In genomic region chr7:13604178-13604577, GRCh38 we compare ENCODE assay signal across 16 cellular contexts.
DNase-seq lines count a peak whose midpoint lies in the region; ATAC-seq, FAIRE-seq and TF ChIP-seq lines count a peak whose summit lies in the region.
"Had no signal": no experiment of that assay in that cellular context is flagged by ENCODE, and none has a peak within 500 bp of the region (broad histone marks: within the 10 kb centered on the region; RNA-seq: fewer than 3 reads in every experiment).

No MANE protein-coding gene starts in this region.

- intact Hi-C loops in Calu3 (cut with micrococcal nuclease; ENCODE audit: unreplicated experiment): no loop called here
- intact Hi-C loops in spleen (cut with DNase I; ENCODE audit: low total_unique reads): no loop called here
- intact Hi-C loops in activated T-helper 2 cell treated with anti-CD3 and anti-CD28 coated beads, Interferon-gamma antibody, Interleukin-2, Interleukin-4, amounts not matched to agents 10 μg/mL and 5 μg/mL and 100 μg/mL, durations not matched to agents 14 hours and 24 hours and 36 hours (cut with micrococcal nuclease): no loop called here

- H3K4me3 Mint-ChIP-seq in Calu3 (ENCODE audit: low read depth, unreplicated experiment): no peak overlapping the region
- no peak overlapping the region for H3K4me3 Mint-ChIP-seq in activated T-helper 2 cell treated with anti-CD3 and anti-CD28 coated beads, Interferon-gamma antibody, Interleukin-2, Interleukin-4, amounts not matched to agents 10 μg/mL and 5 μg/mL and 100 μg/mL, durations not matched to agents 14 hours and 24 hours and 36 hours (ENCODE audit: low read depth)
- H3K4me3 Mint-ChIP-seq: CD8-positive, alpha-beta memory T cell had no signal

- H3K36me3 Mint-ChIP-seq in Calu3 (ENCODE audit: insufficient read depth, unreplicated experiment): no peaks in the 10 kb centered on the region
- no peaks in the 10 kb centered on the region for H3K36me3 Mint-ChIP-seq in activated T-helper 2 cell treated with anti-CD3 and anti-CD28 coated beads, Interferon-gamma antibody, Interleukin-2, Interleukin-4, amounts not matched to agents 10 μg/mL and 5 μg/mL and 100 μg/mL, durations not matched to agents 14 hours and 24 hours and 36 hours (ENCODE audit: low read depth)
- H3K36me3 Mint-ChIP-seq: CD8-positive, alpha-beta memory T cell had no signal

- peak; percentile 64 for ATAC-seq in foreskin keratinocyte
- ATAC-seq: HCT116 had no signal

- DNase-seq in Calu3 (no peak), HPDE6-E6E7 (ENCODE audit: extremely low spot score) (peak; percentile 9), bronchial epithelial cell (ENCODE audit: low read depth) (peak; percentile 28), foreskin keratinocyte (peak in 1 of 2 donors; percentile 67), spleen (no peak), Peyer's patch (no peak)
- no peak for DNase-seq in activated CD4-positive, alpha-beta T cell treated with anti-CD3 and anti-CD28 coated beads, Interleukin-2, amount 50 U/mL, for 48 hours
- DNase-seq in activated T-helper 2 cell treated with anti-CD3 and anti-CD28 coated beads, Interferon-gamma antibody, Interleukin-2, Interleukin-4, amounts not matched to agents 10 μg/mL and 5 μg/mL and 100 μg/mL, durations not matched to agents 14 hours and 24 hours and 36 hours (ENCODE audit: low spot score): no peak
- DNase-seq: 8988T; AML-193; Caco-2; CD8-positive, alpha-beta memory T cell; DMS53 had no signal

- H3K27me3 ChIP-seq in bronchial epithelial cell (ENCODE audit: control insufficient read depth, insufficient read depth, low read length): no peaks in the 10 kb centered on the region
- H3K27me3 ChIP-seq in foreskin keratinocyte: no peaks in the 10 kb centered on the region
- no peaks in the 10 kb centered on the region for H3K27me3 ChIP-seq in spleen (replicated peaks in 1 of 7)
- H3K27me3 ChIP-seq in Peyer's patch: no peaks in the 10 kb centered on the region
- H3K27me3 ChIP-seq: BLaER1 had no signal

- TF ChIP-seq POLR2A in spleen (IDR thresholded peaks at IDR 0.05) (no peak), Peyer's patch (IDR thresholded peaks at IDR 0.05) (no peak)

- CTCF ChIA-PET in Calu3 (lab: Charles Lee): no interaction called here

- peaks cover 13% of the 10 kb centered on the region for H3K4me1 Mint-ChIP-seq in Calu3 (ENCODE audit: low read depth, unreplicated experiment)
- no peaks in the 10 kb centered on the region for H3K4me1 Mint-ChIP-seq in activated T-helper 2 cell treated with anti-CD3 and anti-CD28 coated beads, Interferon-gamma antibody, Interleukin-2, Interleukin-4, amounts not matched to agents 10 μg/mL and 5 μg/mL and 100 μg/mL, durations not matched to agents 14 hours and 24 hours and 36 hours (ENCODE audit: low read depth)
- H3K4me1 Mint-ChIP-seq: CD8-positive, alpha-beta memory T cell had no signal

- peaks cover 15% of the 10 kb centered on the region for H3K4me1 ChIP-seq in foreskin keratinocyte
- H3K4me1 ChIP-seq in spleen: no peaks in the 10 kb centered on the region
- H3K4me1 ChIP-seq in Peyer's patch: no peaks in the 10 kb centered on the region
- H3K4me1 ChIP-seq: BLaER1, Caco-2 had no signal

- H3K27ac Mint-ChIP-seq in Calu3 (ENCODE audit: unreplicated experiment): peak overlapping the region; percentile 25
- H3K27ac Mint-ChIP-seq in activated T-helper 2 cell treated with anti-CD3 and anti-CD28 coated beads, Interferon-gamma antibody, Interleukin-2, Interleukin-4, amounts not matched to agents 10 μg/mL and 5 μg/mL and 100 μg/mL, durations not matched to agents 14 hours and 24 hours and 36 hours: no peak overlapping the region
- H3K27ac Mint-ChIP-seq: CD8-positive, alpha-beta memory T cell had no signal

- H3K4me3 ChIP-seq in bronchial epithelial cell (ENCODE audit: low read depth, low read length): no peak overlapping the region
- H3K4me3 ChIP-seq in spleen: no peak overlapping the region
- no peak overlapping the region for H3K4me3 ChIP-seq in Peyer's patch
- H3K4me3 ChIP-seq: BLaER1 had no signal

- H3K9me3 Mint-ChIP-seq in Calu3 (ENCODE audit: low read depth, unreplicated experiment): peaks cover 7% of the 10 kb centered on the region
- peaks cover 9% of the 10 kb centered on the region for H3K9me3 Mint-ChIP-seq in activated T-helper 2 cell treated with anti-CD3 and anti-CD28 coated beads, Interferon-gamma antibody, Interleukin-2, Interleukin-4, amounts not matched to agents 10 μg/mL and 5 μg/mL and 100 μg/mL, durations not matched to agents 14 hours and 24 hours and 36 hours

- H3K9me3 ChIP-seq in spleen (peaks cover 0 to 18% (median 3%) of the 10 kb centered on the region in 8 donors), Peyer's patch (no peaks in the 10 kb centered on the region)

- no peak for FAIRE-seq in bronchial epithelial cell (lab: Jason Lieb, UNC)

- TF ChIP-seq CTCF in Calu3 (IDR thresholded peaks at IDR 0.05; ENCODE audit: unreplicated experiment): no peak
- TF ChIP-seq CTCF in bronchial epithelial cell (IDR thresholded peaks at IDR 0.05; ENCODE audit: insufficient read depth, low read length, severe bottlenecking): no peak
- TF ChIP-seq CTCF in foreskin keratinocyte (conservative IDR thresholded peaks at IDR 0.05): no peak
- TF ChIP-seq CTCF in spleen (IDR thresholded peaks at IDR 0.05 in 8 of 11, conservative IDR thresholded peaks at IDR 0.05 in 3 of 11): no peak
- no peak for TF ChIP-seq CTCF in Peyer's patch (IDR thresholded peaks at IDR 0.05)

- WGBS in spleen, 5 donors: 87 to 97% (median 89%) methylated on average over 2 of the region's 2 CpGs

- BruUV-seq in Calu3 (replicated peaks; lab: Mats Ljungman, UMichigan): no TSS peak

- H3K27ac ChIP-seq in foreskin keratinocyte (peak overlapping the region; percentile 57), spleen (no peak overlapping the region), Peyer's patch (no peak overlapping the region)
- H3K27ac ChIP-seq: BLaER1, HL-60 had no signal

- H3K27me3 Mint-ChIP-seq in Calu3 (ENCODE audit: unreplicated experiment): no peaks in the 10 kb centered on the region
- H3K27me3 Mint-ChIP-seq in activated T-helper 2 cell treated with anti-CD3 and anti-CD28 coated beads, Interferon-gamma antibody, Interleukin-2, Interleukin-4, amounts not matched to agents 10 μg/mL and 5 μg/mL and 100 μg/mL, durations not matched to agents 14 hours and 24 hours and 36 hours (ENCODE audit: low read depth): no peaks in the 10 kb centered on the region

- H3K36me3 ChIP-seq in bronchial epithelial cell (ENCODE audit: control insufficient read depth, insufficient read depth, low read length) (no peaks in the 10 kb centered on the region), spleen (no peaks in the 10 kb centered on the region), Peyer's patch (no peaks in the 10 kb centered on the region)
- H3K36me3 ChIP-seq: BLaER1 had no signal

Comparison
In these comparisons a context has a peak if more than half of its experiments do, and no peak if none do; other contexts are left out.
1. DNase-seq: peak in HPDE6-E6E7 (single experiment) and bronchial epithelial cell (single experiment); none in Calu3 (single experiment), spleen (single experiment), Peyer's patch (0 of 3), activated CD4-positive, alpha-beta T cell treated with anti-CD3 and anti-CD28 coated beads, Interleukin-2, amount 50 U/mL, for 48 hours (0 of 2) and activated T-helper 2 cell treated with anti-CD3 and anti-CD28 coated beads, Interferon-gamma antibody, Interleukin-2, Interleukin-4, amounts not matched to agents 10 μg/mL and 5 μg/mL and 100 μg/mL, durations not matched to agents 14 hours and 24 hours and 36 hours (single experiment).